Comparison of ENCODE assay signal across 8 cellular contexts in the genomic region with DNA sequence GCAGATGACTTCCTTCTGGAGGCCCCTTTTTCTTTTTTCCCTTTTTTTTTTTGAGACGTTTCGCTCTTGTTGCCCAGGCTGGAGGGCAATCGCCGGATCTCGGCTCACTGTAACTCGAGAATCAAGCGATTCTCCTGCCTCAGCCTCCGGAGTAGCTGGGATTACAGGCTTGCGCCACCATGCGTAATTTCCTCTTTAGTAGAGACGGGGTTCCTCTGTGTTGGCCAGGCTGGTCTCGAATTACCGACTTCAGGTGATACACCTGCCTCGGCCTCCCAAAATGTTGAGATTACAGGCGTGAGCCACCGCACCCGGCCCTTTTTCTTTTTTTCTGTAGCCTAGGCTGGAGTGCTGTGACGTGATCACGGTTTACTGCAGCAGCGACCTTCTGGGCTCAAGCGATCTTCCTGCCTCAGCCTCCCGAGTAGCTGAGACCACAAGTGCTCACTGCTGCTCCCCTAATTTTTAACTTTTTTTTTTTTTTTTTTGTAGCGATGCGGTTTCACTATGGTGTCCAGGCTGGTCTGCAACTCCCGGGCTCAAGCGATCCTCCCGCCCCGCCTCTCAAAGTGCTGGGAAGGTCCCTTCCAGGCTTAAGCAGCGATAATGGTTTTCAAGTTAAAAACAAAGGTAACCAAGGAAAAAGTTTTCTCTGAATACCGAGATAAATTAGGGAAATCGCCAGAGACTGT. TPM values are rescaled to one million over a fixed set of nuclear protein-coding genes. Genes with fewer than 3 reads are reported as not detected.
DNase-seq lines count a peak whose midpoint lies in the region; ATAC-seq, FAIRE-seq and TF ChIP-seq lines count a peak whose summit lies in the region.

No MANE protein-coding gene starts in this region.

- CTCF ChIA-PET in CD4-positive, alpha-beta memory T cell (lab: Charles Lee; ENCODE audit: partially characterized antibody) = interaction anchor here (0.7 to 8.1 kb wide), 8 partner anchors 12 to 145 kb away, joined by 3 to 116 read pairs (median 4); a partner anchor contains a TSS
- CTCF ChIA-PET in GM12878 (lab: Yijun Ruan, JAX) = interaction anchor here (0.6 to 5.4 kb wide), 11 partner anchors 12 to 275 kb away, joined by 3 to 38 read pairs (median 3); a partner anchor contains a TSS

- H3K27me3 ChIP-seq in CD4-positive, alpha-beta memory T cell (ENCODE audit: insufficient read depth, low read length) = no peaks in the 10 kb centered on the region
- no peaks in the 10 kb centered on the region for H3K27me3 ChIP-seq in SU-DHL-6 (ENCODE audit: low read length)
- H3K27me3 ChIP-seq in GM12878 (replicated peaks in 1 of 2; ENCODE audit: control insufficient read depth in 2 of 2, insufficient read depth in 2 of 2, low read length in 1 of 2) = no peaks in the 10 kb centered on the region
- no peaks in the 10 kb centered on the region for H3K27me3 ChIP-seq in iPS-15b (ENCODE audit: control insufficient read depth, insufficient read depth, low read length)
- no peaks in the 10 kb centered on the region for H3K27me3 ChIP-seq in sigmoid colon

- peaks cover 22% of the 10 kb centered on the region for H3F3A ChIP-seq in SU-DHL-6 (ENCODE audit: insufficient read depth)

- H3K9me3 Mint-ChIP-seq in CD4-positive, alpha-beta memory T cell = no peaks in the 10 kb centered on the region

- peak overlapping the region; percentile 91 for H3K9ac ChIP-seq in SU-DHL-6 (ENCODE audit: low read length)
- peak overlapping the region; percentile 99 for H3K9ac ChIP-seq in GM12878 (ENCODE audit: control insufficient read depth, insufficient read depth, low read length)
- peak overlapping the region; percentile 97 for H3K9ac ChIP-seq in iPS-15b (ENCODE audit: low read depth, low read length)

- TSS peak; percentile 89 for BruUV-seq in GM12878 (replicated peaks; lab: Mats Ljungman, UMichigan)

- H3K79me2 ChIP-seq in SU-DHL-6 (ENCODE audit: insufficient read depth, low read length) (peaks cover 40% of the 10 kb centered on the region), GM12878 (ENCODE audit: control insufficient read depth, insufficient read depth, low read length) (peaks cover 46% of the 10 kb centered on the region)

- no peak for TF ChIP-seq EP300 in GM12878 (IDR thresholded peaks at IDR 0.05; ENCODE audit: borderline replicate concordance in 1 of 2, control insufficient read depth in 1 of 2, low read depth in 2 of 2, low read length in 2 of 2)
- no peak for TF ChIP-seq EP300 in sigmoid colon (IDR thresholded peaks at IDR 0.05)

- in situ Hi-C loops in GM12878 (cut with MboI) = no loop called here

- H3K9me2 ChIP-seq in SU-DHL-6 (replicated peaks; ENCODE audit: insufficient read depth, low read length) = no peaks in the 10 kb centered on the region

- SMC1A ChIA-PET in GM12878 (lab: Charles Lee; ENCODE audit: uncharacterized antibody, unreplicated experiment) = interaction anchor here (0.6 to 2.1 kb wide), 9 partner anchors 9 to 242 kb away, joined by 3 to 15 read pairs (median 3); no protein-coding TSS in a partner anchor

- peaks cover 2 to 24% of the 10 kb centered on the region in 2 donors for H3K36me3 Mint-ChIP-seq in CD4-positive, alpha-beta memory T cell

- H3K36me3 ChIP-seq in CD4-positive, alpha-beta memory T cell (ENCODE audit: insufficient read depth, low read length) = no peaks in the 10 kb centered on the region
- H3K36me3 ChIP-seq in SU-DHL-6 (ENCODE audit: low read length) = 0 out of 2 replicates have a peak, but pooled peaks cover 2% of the 10 kb centered on the region
- no peaks in the 10 kb centered on the region for H3K36me3 ChIP-seq in GM12878 (ENCODE audit: control insufficient read depth in 2 of 2, insufficient read depth in 2 of 2, low read length in 1 of 2)
- peaks cover 2% of the 10 kb centered on the region for H3K36me3 ChIP-seq in iPS-15b (ENCODE audit: control insufficient read depth, insufficient read depth, low read length)
- H3K36me3 ChIP-seq in sigmoid colon = no peaks in the 10 kb centered on the region

- RAD21 ChIA-PET in GM12878 (lab: Charles Lee; ENCODE audit: unreplicated experiment) = interaction anchor here (0.7 to 3.1 kb wide), 13 partner anchors 8 to 224 kb away, joined by 3 to 14 read pairs (median 4); a partner anchor contains a TSS

- 2% methylated on average over 28 of the region's 31 CpGs for WGBS in GM12878 (ENCODE audit: insufficient coverage, insufficient replicate concordance, low lambda C conversion rate, missing lambda C conversion rate)
- WGBS in sigmoid colon, 2 donors = 0 to 1% methylated on average over 31 of the region's 31 CpGs

- H3K4me3 Mint-ChIP-seq in CD4-positive, alpha-beta memory T cell = peak overlapping the region; percentile 93 to 98 (median 96)

- intact Hi-C loops in CD4-positive, alpha-beta memory T cell (cut with micrococcal nuclease) = loop anchor here (1.0 to 2.0 kb wide), 4 partner anchors 20 to 1514 kb away; a partner anchor contains a TSS
- intact Hi-C loops in GM12878 (cut with micrococcal nuclease; ENCODE audit: unreplicated experiment) = loop anchor here (2.0 to 10.0 kb wide), 4 partner anchors 50 to 200 kb away; a partner anchor contains a TSS
- intact Hi-C loops in sigmoid colon (cut with DNase I) = loop anchor here (2.0 kb wide), 2 partner anchors 32 to 86 kb away; a partner anchor contains a TSS

- peak; percentile 28 for ATAC-seq in GM12878

- no peaks in the 10 kb centered on the region for H3K27me3 Mint-ChIP-seq in CD4-positive, alpha-beta memory T cell

- peak overlapping the region; percentile 75 for H3K4me2 ChIP-seq in SU-DHL-6 (ENCODE audit: low read depth, low read length, poor library complexity, severe bottlenecking)
- peak overlapping the region; percentile 56 for H3K4me2 ChIP-seq in GM12878 (ENCODE audit: control insufficient read depth, insufficient read depth)

- peak overlapping the region; percentile 96 to 99 (median 98) for H3K27ac Mint-ChIP-seq in CD4-positive, alpha-beta memory T cell

- peaks cover 9 to 44% (median 22%) of the 10 kb centered on the region in 4 donors for H3K4me1 Mint-ChIP-seq in CD4-positive, alpha-beta memory T cell

- peak overlapping the region; percentile 83 for H2AFZ ChIP-seq in SU-DHL-6 (ENCODE audit: low read depth, low read length, severe bottlenecking)
- H2AFZ ChIP-seq in GM12878 (ENCODE audit: control insufficient read depth, low read depth, low read length) = peak overlapping the region; percentile 79

- no peak for TF ChIP-seq POLR2A in GM12878 (IDR thresholded peaks at IDR 0.05; ENCODE audit: low read depth, low read length)
- TF ChIP-seq POLR2A in sigmoid colon (IDR thresholded peaks at IDR 0.05) = no peak

- TF ChIP-seq CTCF in SU-DHL-6 (IDR thresholded peaks at IDR 0.05; ENCODE audit: insufficient read depth, low read length, poor library complexity, severe bottlenecking) (no peak), GM12878 (IDR thresholded peaks at IDR 0.05 in 2 of 3, conservative IDR thresholded peaks at IDR 0.05 in 1 of 3; ENCODE audit: control insufficient read depth in 2 of 3, extremely low read depth in 1 of 3, insufficient read depth in 1 of 3, low read depth in 3 of 3, low read length in 3 of 3) (peak in 1 of 3 experiments; percentile 25; a peak in 2 of 6 replicates), sigmoid colon (IDR thresholded peaks at IDR 0.05) (no peak)

- POLR2A ChIA-PET in CD4-positive, alpha-beta memory T cell (lab: Charles Lee; ENCODE audit: partially characterized antibody) = interaction anchor here (0.8 to 10.8 kb wide), 13 partner anchors 10 to 176 kb away, joined by 3 to 225 read pairs (median 4); a partner anchor contains a TSS
- POLR2A ChIA-PET in GM12878 (lab: Charles Lee) = interaction anchor here (0.6 to 4.5 kb wide), 9 partner anchors 10 to 328 kb away, joined by 3 to 34 read pairs (median 3); a partner anchor contains a TSS

- peak; percentile 14 for FAIRE-seq in GM19239 (lab: Jason Lieb, UNC)
- no peak for FAIRE-seq in HTR-8/SVneo (lab: Jason Lieb, UNC)
- FAIRE-seq in GM12878 (lab: Jason Lieb, UNC) = peak; percentile 64
- no peak for FAIRE-seq in frontal cortex (lab: Jason Lieb, UNC)

- peak overlapping the region; percentile 71 to 99 for H3K4me3 ChIP-seq in CD4-positive, alpha-beta memory T cell (ENCODE audit: low read length in 2 of 2)
- H3K4me3 ChIP-seq in SU-DHL-6 (ENCODE audit: insufficient read depth, low read length, poor library complexity, severe bottlenecking) = peak overlapping the region; percentile 68
- peak overlapping the region; percentile 91 for H3K4me3 ChIP-seq in GM12878
- H3K4me3 ChIP-seq in iPS-15b (ENCODE audit: low read depth, low read length) = peak overlapping the region; percentile 98
- peak overlapping the region; percentile 79 to 95 (median 90) for H3K4me3 ChIP-seq in sigmoid colon

- H4K20me1 ChIP-seq in SU-DHL-6 (ENCODE audit: low read depth, low read length) (peaks cover 18% of the 10 kb centered on the region; the same call in 1 of the 2 replicates), GM12878 (ENCODE audit: control insufficient read depth, insufficient read depth) (no peaks in the 10 kb centered on the region)

- H3K9me3 ChIP-seq in CD4-positive, alpha-beta memory T cell (ENCODE audit: control insufficient read depth in 1 of 2, low read length in 2 of 2) = no peaks in the 10 kb centered on the region
- H3K9me3 ChIP-seq in SU-DHL-6 (ENCODE audit: insufficient read depth, low read length) (no peaks in the 10 kb centered on the region), GM12878 (replicated peaks; ENCODE audit: control insufficient read depth, insufficient read depth, low read length) (no peaks in the 10 kb centered on the region), iPS-15b (ENCODE audit: control insufficient read depth, insufficient read depth, low read length) (no peaks in the 10 kb centered on the region), sigmoid colon (no peaks in the 10 kb centered on the region)

- H3K27ac ChIP-seq in CD4-positive, alpha-beta memory T cell (ENCODE audit: low read depth, low read length) = peak overlapping the region; percentile 90
- H3K27ac ChIP-seq in SU-DHL-6 (ENCODE audit: low read depth, low read length) = peak overlapping the region; percentile 69
- peak overlapping the region; percentile 98 for H3K27ac ChIP-seq in GM12878 (ENCODE audit: control insufficient read depth, insufficient read depth)
- peak overlapping the region; percentile 91 to 99 (median 96) for H3K27ac ChIP-seq in sigmoid colon

- peak; percentile 33 to 60 (median 44) for DNase-seq in CD4-positive, alpha-beta memory T cell
- DNase-seq in GM19239 (ENCODE audit: insufficient read length, low spot score) (no peak), HTR-8/SVneo (ENCODE audit: insufficient read length, low spot score) (peak; percentile 46), GM12878 (ENCODE audit: low read depth, low spot score) (no peak), sigmoid colon (peak; percentile 79), frontal cortex (ENCODE audit: low spot score in 2 of 2) (no peak)

- TF ChIP-seq RAD21 in GM12878 (IDR thresholded peaks at IDR 0.05; ENCODE audit: insufficient read depth, low read depth, low read length) = peak; percentile 36; the same call in 1 of the 2 replicates

- peaks cover 37% of the 10 kb centered on the region for H3K4me1 ChIP-seq in CD4-positive, alpha-beta memory T cell (ENCODE audit: insufficient read depth, low read length)
- H3K4me1 ChIP-seq in GM12878 (ENCODE audit: control insufficient read depth, insufficient read depth, low read length) (no peaks in the 10 kb centered on the region), iPS-15b (ENCODE audit: control insufficient read depth, insufficient read depth, low read length) (peaks cover 4% of the 10 kb centered on the region), sigmoid colon (peaks cover 0 to 40% (median 35%) of the 10 kb centered on the region in 4 donors)

RNA-seq across cellular contexts. Expression of a gene that starts 1.0 kb away (rescaled TPM):
- total RNA-seq in CD4-positive, alpha-beta memory T cell = 100 to 1,000 TPM; 282 to 287 TPM
- polyA plus RNA-seq in CD4-positive, alpha-beta memory T cell = 100 to 1,000 TPM; 180 to 181 TPM
- 347 and 367 TPM in 2 replicates for total RNA-seq in GM12878 (2013; cell fraction: nucleolus; rRNA removed)
- total RNA-seq in GM12878 (2014; rRNA removed) (133 and 160 TPM in 2 replicates), GM12878 (2014; rRNA removed; fragmentation: Illumina TruSeq; extraction: Trizol) (148 and 150 TPM in 2 replicates), GM12878 (2021) (134 and 140 TPM in 2 replicates), sigmoid colon (100 to 1,000 TPM; 117 to 176 (median 170) TPM), frontal cortex (117 TPM)
- 130 TPM for polyA plus RNA-seq in GM12878 (2011; ENCODE audit: low read depth)
- polyA plus RNA-seq in GM12878 (2011; rRNA removed) (277 and 293 TPM in 2 replicates), GM12878 (2014; fragmentation: Illumina TruSeq; extraction: Trizol) (189 and 196 TPM in 2 replicates), GM12878 (2014; fragmentation: Nextera tagmentation; extraction: Ambion mirVana) (100 to 1,000 TPM in 1 of 2 experiments, 10 to 100 TPM in 1; 97.3 to 136 TPM), GM12878 (2014; rRNA removed) (120 and 155 TPM in 2 replicates), GM12878 (2016; fragmentation: Nextera tagmentation; extraction: Ambion mirVana) (100 to 1,000 TPM; 113 to 125 TPM), sigmoid colon (100 to 1,000 TPM; 133 to 182 (median 155) TPM)
- 195 and 230 TPM in 2 replicates for polyA plus RNA-seq in GM12878 (2011; cell fraction: cytosol; rRNA removed)
- 237 and 271 TPM in 2 replicates for polyA plus RNA-seq in GM12878 (2011; cell fraction: nucleus; rRNA removed)
- 158 and 177 TPM in 2 replicates for polyA plus RNA-seq in GM12878 (2012)
- 190 and 206 TPM in 2 replicates for polyA minus RNA-seq in GM12878 (2011; rRNA and poly(A)+ RNA removed)
- 44.1 and 49.4 TPM in 2 replicates for polyA minus RNA-seq in GM12878 (2011; cell fraction: cytosol; rRNA and poly(A)+ RNA removed)
- polyA minus RNA-seq in GM12878 (2011; cell fraction: nucleus; rRNA and poly(A)+ RNA removed) = 53.4 and 67.3 TPM in 2 replicates

RNA-seq across cellular contexts. Expression of a gene that starts 10.4 kb away (rescaled TPM):
- 1 to 10 TPM; 8.0 to 9.7 TPM for total RNA-seq in CD4-positive, alpha-beta memory T cell
- polyA plus RNA-seq in CD4-positive, alpha-beta memory T cell = 10 to 100 TPM in 1 of 2 donors, 1 to 10 TPM in 1; 9.7 to 10.4 TPM
- total RNA-seq in GM12878 (2013; cell fraction: nucleolus; rRNA removed) = 10.0 and 10.3 TPM in 2 replicates
- total RNA-seq in GM12878 (2014; rRNA removed) (4.5 and 6.9 TPM in 2 replicates), GM12878 (2014; rRNA removed; fragmentation: Illumina TruSeq; extraction: Trizol) (3.9 and 6.0 TPM in 2 replicates), GM12878 (2021) (7.2 and 7.9 TPM in 2 replicates), sigmoid colon (1 to 10 TPM; 2.3 to 9.5 (median 7.5) TPM), frontal cortex (36.7 TPM)
- polyA plus RNA-seq in GM12878 (2011; ENCODE audit: low read depth) = 6.8 TPM
- polyA plus RNA-seq in GM12878 (2011; rRNA removed) (6.5 and 7.5 TPM in 2 replicates), GM12878 (2014; fragmentation: Illumina TruSeq; extraction: Trizol) (3.8 and 5.4 TPM in 2 replicates), GM12878 (2014; fragmentation: Nextera tagmentation; extraction: Ambion mirVana) (1 to 10 TPM in 1 of 2 experiments, under 1 TPM in 1; 0.82 to 2.0 TPM), GM12878 (2014; rRNA removed) (5.6 and 8.9 TPM in 2 replicates), GM12878 (2016; fragmentation: Nextera tagmentation; extraction: Ambion mirVana) (1 to 10 TPM; 6.6 to 9.9 TPM), sigmoid colon (10 to 100 TPM in 2 of 3 donors, 1 to 10 TPM in 1; 10.0 to 16.8 (median 11.8) TPM)
- polyA plus RNA-seq in GM12878 (2011; cell fraction: cytosol; rRNA removed) = 7.2 and 7.5 TPM in 2 replicates
- 10.5 and 11.7 TPM in 2 replicates for polyA plus RNA-seq in GM12878 (2011; cell fraction: nucleus; rRNA removed)
- polyA plus RNA-seq in GM12878 (2012) = 9.6 and 12.2 TPM in 2 replicates
- 4.8 and 8.2 TPM in 2 replicates for polyA minus RNA-seq in GM12878 (2011; rRNA and poly(A)+ RNA removed)
- 2.1 and 6.2 TPM in 2 replicates for polyA minus RNA-seq in GM12878 (2011; cell fraction: cytosol; rRNA and poly(A)+ RNA removed)
- 5.6 and 8.8 TPM in 2 replicates for polyA minus RNA-seq in GM12878 (2011; cell fraction: nucleus; rRNA and poly(A)+ RNA removed)

RNA-seq across cellular contexts. Expression of a gene that starts 48.6 kb away (rescaled TPM):
- total RNA-seq in CD4-positive, alpha-beta memory T cell = 10 to 100 TPM; 29.6 to 31.6 TPM
- polyA plus RNA-seq in CD4-positive, alpha-beta memory T cell = 10 to 100 TPM; 10.0 to 10.5 TPM
- total RNA-seq in GM12878 (2013; cell fraction: nucleolus; rRNA removed) = 29.0 and 33.2 TPM in 2 replicates
- 7.4 and 8.6 TPM in 2 replicates for total RNA-seq in GM12878 (2014; rRNA removed)
- 11.4 and 11.9 TPM in 2 replicates for total RNA-seq in GM12878 (2014; rRNA removed; fragmentation: Illumina TruSeq; extraction: Trizol)
- 13.9 and 14.6 TPM in 2 replicates for total RNA-seq in GM12878 (2021)
- 10.6 TPM for polyA plus RNA-seq in GM12878 (2011; ENCODE audit: low read depth)
- 13.7 and 13.9 TPM in 2 replicates for polyA plus RNA-seq in GM12878 (2011; rRNA removed)
- 10.2 and 12.5 TPM in 2 replicates for polyA plus RNA-seq in GM12878 (2011; cell fraction: cytosol; rRNA removed)
- polyA plus RNA-seq in GM12878 (2011; cell fraction: nucleus; rRNA removed) = 27.6 and 33.0 TPM in 2 replicates
- 14.0 and 17.4 TPM in 2 replicates for polyA plus RNA-seq in GM12878 (2012)
- 12.2 and 15.7 TPM in 2 replicates for polyA plus RNA-seq in GM12878 (2014; fragmentation: Illumina TruSeq; extraction: Trizol)
- polyA plus RNA-seq in GM12878 (2014; fragmentation: Nextera tagmentation; extraction: Ambion mirVana) = 1 to 10 TPM; 1.8 to 2.0 TPM
- polyA plus RNA-seq in GM12878 (2014; rRNA removed) = 9.8 and 9.9 TPM in 2 replicates
- 1 to 10 TPM; 6.4 to 6.6 TPM for polyA plus RNA-seq in GM12878 (2016; fragmentation: Nextera tagmentation; extraction: Ambion mirVana)
- 15.1 and 19.2 TPM in 2 replicates for polyA minus RNA-seq in GM12878 (2011; rRNA and poly(A)+ RNA removed)
- polyA minus RNA-seq in GM12878 (2011; cell fraction: cytosol; rRNA and poly(A)+ RNA removed) = 3.3 and 3.7 TPM in 2 replicates
- 11.6 and 23.0 TPM in 2 replicates for polyA minus RNA-seq in GM12878 (2011; cell fraction: nucleus; rRNA and poly(A)+ RNA removed)
- total RNA-seq in sigmoid colon = 10 to 100 TPM; 22.8 to 25.0 (median 24.4) TPM
- 10 to 100 TPM in 1 of 3 donors, 1 to 10 TPM in 2; 6.6 to 13.8 (median 8.1) TPM for polyA plus RNA-seq in sigmoid colon
- 7.7 TPM for total RNA-seq in frontal cortex

Comparison
In these comparisons a context has a peak if more than half of its experiments do, and no peak if none do; other contexts are left out.
1. DNase-seq: peak in CD4-positive, alpha-beta memory T cell (5 of 5), HTR-8/SVneo (single experiment) and sigmoid colon (single experiment); none in GM19239 (single experiment), GM12878 (single experiment) and frontal cortex (0 of 2).
2. Peak in every context shown above with its lines, with median percentiles within 50 percentile points of each other: H3K27ac ChIP-seq, H3K4me3 ChIP-seq and H3K9ac ChIP-seq.